Comparison of ENCODE assay signal across 26 cellular contexts in genomic region chr18:22564036-22564435, GRCh38.
DNase-seq lines count a peak whose midpoint lies in the region; FAIRE-seq and TF ChIP-seq lines count a peak whose summit lies in the region.
"Had no signal": no experiment of that assay in that cellular context is flagged by ENCODE, and none has a peak within 500 bp of the region (broad histone marks: within the 10 kb centered on the region; RNA-seq: fewer than 3 reads in every experiment).

No MANE protein-coding gene starts in this region.

- H3K36me3 ChIP-seq in bronchial epithelial cell (ENCODE audit: control insufficient read depth, insufficient read depth, low read length), result no peaks in the 10 kb centered on the region
- H3K36me3 ChIP-seq in kidney (ENCODE audit: control insufficient read depth in 1 of 2, insufficient read depth in 2 of 2, low read length in 2 of 2), result no peaks in the 10 kb centered on the region
- H3K36me3 ChIP-seq: tibial nerve had no signal

- intact Hi-C loops in dorsolateral prefrontal cortex (cut with DNase I) (loop anchor here in 1 of 2 donors (5.0 kb wide), 1 partner anchor 667 kb away; no protein-coding TSS in a partner anchor), kidney (cut with DNase I) (loop anchor here (10.0 kb wide), 1 partner anchor 399 kb away; the partner anchor contains the start of gene GATA6)

- DNase-seq in M059J (ENCODE audit: low read depth) (peak; percentile 72), bronchial epithelial cell (ENCODE audit: low read depth) (peak; percentile 61), iris pigment epithelial cell (ENCODE audit: low read depth) (peak; percentile 95), AML-193 (lab: John Stamatoyannopoulos, UW) (no peak), NOMO-1 (lab: John Stamatoyannopoulos, UW; ENCODE audit: unreplicated experiment in 2 of 2) (no peak), dorsolateral prefrontal cortex (no peak), kidney (no peak)
- DNase-seq: activated CD8-positive, alpha-beta T cell treated with anti-CD3 and anti-CD28 coated beads for 36 hours; activated naive CD4-positive, alpha-beta T cell treated with Interleukin-2 at 50 U/mL for 16 hours; activated T-cell treated with anti-CD3 and anti-CD28 coated beads, Interleukin-2, amount 50 U/mL, for 1 hour; anterior cingulate cortex; COR-L47; cortex of kidney; DND-41; foreskin melanocyte; HCEC 1CT; midbrain; NCI-H2171; NCI-H526 treated with DMSO at 0.1 percent for 48 hours; nephron progenitor cell; posterior cingulate gyrus; stimulated activated CD4-positive, alpha-beta T cell treated with anti-CD3 and anti-CD28 coated beads, Interleukin-2, amount 100 ng/mL, for 48 hours; stimulated activated naive CD8-positive, alpha-beta T cell treated with anti-CD3 and anti-CD28 coated beads, Interleukin-15, Interleukin-2, amounts not matched to agents 100 U/mL and 50 U/mL, for 24 hours; T1000 had no signal

- no peaks in the 10 kb centered on the region for H3K4me1 ChIP-seq in kidney (ENCODE audit: control insufficient read depth in 1 of 2, insufficient read depth in 1 of 2, low read depth in 1 of 2, low read length in 2 of 2)

- H3K27me3 ChIP-seq in bronchial epithelial cell (ENCODE audit: control insufficient read depth, insufficient read depth, low read length), result no peaks in the 10 kb centered on the region
- peaks cover 0 to 90% (median 61%) of the 10 kb centered on the region in 45 donors for H3K27me3 ChIP-seq in dorsolateral prefrontal cortex
- H3K27me3 ChIP-seq: tibial nerve had no signal

- H3K27ac ChIP-seq in dorsolateral prefrontal cortex, result no peak overlapping the region
- no peak overlapping the region for H3K27ac ChIP-seq in kidney (ENCODE audit: low read depth in 2 of 2, low read length in 2 of 2)
- H3K27ac ChIP-seq: skin epidermis, tibial nerve had no signal

- no peak for FAIRE-seq in bronchial epithelial cell (lab: Jason Lieb, UNC)
- no peak for FAIRE-seq in kidney (lab: Jason Lieb, UNC)

- H3K9ac ChIP-seq in kidney (ENCODE audit: low read length in 2 of 2), result no peak overlapping the region

- no peaks in the 10 kb centered on the region for H3K9me3 ChIP-seq in kidney (ENCODE audit: control insufficient read depth in 1 of 2, low read length in 2 of 2)
- H3K9me3 ChIP-seq: tibial nerve had no signal

- TF ChIP-seq CTCF in bronchial epithelial cell (IDR thresholded peaks at IDR 0.05; ENCODE audit: insufficient read depth, low read length, severe bottlenecking) (no peak), dorsolateral prefrontal cortex (IDR thresholded peaks at IDR 0.05 in 54 of 56, conservative IDR thresholded peaks at IDR 0.05 in 2 of 56; ENCODE audit: low read depth in 1 of 56, partially characterized antibody in 56 of 56) (no peak), kidney (IDR thresholded peaks at IDR 0.05; ENCODE audit: borderline replicate concordance, extremely low read depth, insufficient read depth) (no peak)

- H3K4me3 ChIP-seq in bronchial epithelial cell (ENCODE audit: low read depth, low read length) (no peak overlapping the region), dorsolateral prefrontal cortex (no peak overlapping the region), kidney (ENCODE audit: low read length in 2 of 2) (no peak overlapping the region)
- H3K4me3 ChIP-seq: skin epidermis, tibial nerve had no signal

Comparison
In these comparisons a context has a peak if more than half of its experiments do, and no peak if none do; other contexts are left out.
1. DNase-seq: peak in M059J (single experiment), bronchial epithelial cell (single experiment) and iris pigment epithelial cell (single experiment); none in AML-193 (0 of 2), NOMO-1 (0 of 2), dorsolateral prefrontal cortex (0 of 10) and kidney (single experiment).